In the genomic region with DNA sequence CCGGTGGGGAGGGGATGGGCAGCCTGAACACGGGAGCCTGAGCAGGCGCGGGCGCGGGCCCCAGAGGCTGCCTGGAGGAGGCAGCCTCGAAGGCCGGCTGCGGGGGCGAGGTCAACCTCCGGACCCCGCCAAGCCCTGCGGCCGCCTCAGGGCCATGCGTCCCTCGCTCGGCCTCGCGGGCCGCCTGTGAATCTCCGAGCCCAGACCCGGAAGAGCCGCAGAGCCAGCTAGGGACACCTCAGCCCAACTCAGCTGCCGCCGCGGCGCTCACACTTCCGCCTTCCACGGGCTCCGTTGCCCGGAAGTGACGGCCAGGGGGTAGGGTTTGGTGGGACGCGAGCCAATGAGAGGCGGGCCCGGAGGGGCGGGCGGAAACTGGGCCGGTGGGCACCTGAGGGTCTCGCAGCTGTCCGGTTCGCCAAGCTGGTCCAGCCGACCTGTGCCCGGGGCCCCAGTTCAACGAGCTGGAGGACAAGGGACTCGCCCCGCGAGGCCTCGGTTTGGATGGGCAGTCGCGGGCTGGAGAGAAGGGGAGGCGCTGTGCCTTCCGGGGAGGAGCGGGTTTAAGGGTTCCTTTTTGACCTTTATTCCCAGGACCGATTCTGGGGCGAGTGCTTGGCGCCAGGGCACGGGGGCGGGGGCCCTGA, we compare ENCODE assay signal across 8 cellular contexts. TPM values are rescaled to one million over a fixed set of nuclear protein-coding genes. Genes with fewer than 3 reads are reported as not detected.
DNase-seq lines count a peak whose midpoint lies in the region; ATAC-seq and TF ChIP-seq lines count a peak whose summit lies in the region.

A gene (minus strand): TSS at position 277 of the 647 bp plus-strand sequence. CDS start 386 bp downstream, outside the sequence.

- no peaks in the 10 kb centered on the region for H3K9me3 Mint-ChIP-seq in activated T-cell treated with anti-CD3 and anti-CD28 coated beads, Interleukin-2, amount 50 U/mL, for 72 hours

- TF ChIP-seq EP300 in Ishikawa (IDR thresholded peaks at IDR 0.05; ENCODE audit: borderline replicate concordance): no peak

- H3K4me3 Mint-ChIP-seq in activated T-cell treated with anti-CD3 and anti-CD28 coated beads, Interleukin-2, amount 50 U/mL, for 72 hours: peak within 1 kb of the TSS; percentile 97 to 98

- H3K27me3 Mint-ChIP-seq in activated T-cell treated with anti-CD3 and anti-CD28 coated beads, Interleukin-2, amount 50 U/mL, for 72 hours (ENCODE audit: low read depth): no peaks in the 10 kb centered on the region

- peak; percentile 97 for DNase-seq in DMS53 (lab: John Stamatoyannopoulos, UW)
- peak; percentile 90 for DNase-seq in RKO (ENCODE audit: low spot score)
- DNase-seq in activated T-cell treated with anti-CD3 and anti-CD28 coated beads, Interleukin-2, amount 50 U/mL, for 72 hours: peak; percentile 95 to 96
- DNase-seq in myocyte (ENCODE audit: low read depth): peak; percentile 86
- DNase-seq in stimulated activated CD8-positive, alpha-beta memory T cell treated with anti-CD3 and anti-CD28 coated beads, Interleukin-7, amount 100 ng/mL, for 4 hours (ENCODE audit: low read depth in 2 of 2): peak; percentile 83 to 85

- ATAC-seq in GM21529 (IDR thresholded peaks at IDR 0.05; ENCODE audit: unreplicated experiment) (peak; percentile 78), esophagus mucosa (peak; percentile 85)
- peak; percentile 96 to 97 for ATAC-seq in activated T-cell treated with anti-CD3 and anti-CD28 coated beads, Interleukin-2, amount 50 U/mL, for 72 hours (replicated peaks in 1 of 2)

- peak within 1 kb of the TSS; percentile 92 for H3K27ac Mint-ChIP-seq in activated T-cell treated with anti-CD3 and anti-CD28 coated beads, Interleukin-2, amount 50 U/mL, for 72 hours

- H3K36me3 Mint-ChIP-seq in activated T-cell treated with anti-CD3 and anti-CD28 coated beads, Interleukin-2, amount 50 U/mL, for 72 hours (ENCODE audit: insufficient read depth in 2 of 2): peaks cover 3 to 4% of the 10 kb centered on the region in 2 donors

- H3K4me1 Mint-ChIP-seq in activated T-cell treated with anti-CD3 and anti-CD28 coated beads, Interleukin-2, amount 50 U/mL, for 72 hours (ENCODE audit: low read depth): peaks cover 37% of the 10 kb centered on the region

- TF ChIP-seq RAD21 in Ishikawa (IDR thresholded peaks at IDR 0.05; ENCODE audit: low read depth): no peak

TF ChIP-seq in Ishikawa, 13 proteins besides CTCF, POLR2A, EP300 and RAD21:
- TF ChIP-seq ZBTB7A (IDR thresholded peaks at IDR 0.05; ENCODE audit: low read depth) (peak; percentile 99), EGR1 (IDR thresholded peaks at IDR 0.05) (peak; percentile 50; the same call in 1 of the 2 replicates), TEAD4 (IDR thresholded peaks at IDR 0.05) (peak; percentile 8; the same call in 1 of the 2 replicates), FOXM1 (IDR thresholded peaks at IDR 0.05; ENCODE audit: borderline replicate concordance, low read depth) (no peak), TAF1 (IDR thresholded peaks at IDR 0.05; ENCODE audit: low read depth) (peak; percentile 86), NFIC (IDR thresholded peaks at IDR 0.05) (peak; percentile 75), CEBPB (IDR thresholded peaks at IDR 0.05) (no peak), CREB1 (IDR thresholded peaks at IDR 0.05; ENCODE audit: low read depth) (peak; percentile 79), TCF12 (IDR thresholded peaks at IDR 0.05; ENCODE audit: low read depth) (no peak; the same call in 1 of the 2 replicates), YY1 (IDR thresholded peaks at IDR 0.05; ENCODE audit: low read depth) (0 out of 2 replicates have a peak, but pooled peaks have one; percentile 47)
- TF ChIP-seq, protein P1, sequence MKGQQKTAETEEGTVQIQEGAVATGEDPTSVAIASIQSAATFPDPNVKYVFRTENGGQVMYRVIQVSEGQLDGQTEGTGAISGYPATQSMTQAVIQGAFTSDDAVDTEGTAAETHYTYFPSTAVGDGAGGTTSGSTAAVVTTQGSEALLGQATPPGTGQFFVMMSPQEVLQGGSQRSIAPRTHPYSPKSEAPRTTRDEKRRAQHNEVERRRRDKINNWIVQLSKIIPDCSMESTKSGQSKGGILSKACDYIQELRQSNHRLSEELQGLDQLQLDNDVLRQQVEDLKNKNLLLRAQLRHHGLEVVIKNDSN (IDR thresholded peaks at IDR 0.05): 0 out of 2 replicates have a peak, but pooled peaks have one; percentile 11
- TF ChIP-seq, protein P2, sequence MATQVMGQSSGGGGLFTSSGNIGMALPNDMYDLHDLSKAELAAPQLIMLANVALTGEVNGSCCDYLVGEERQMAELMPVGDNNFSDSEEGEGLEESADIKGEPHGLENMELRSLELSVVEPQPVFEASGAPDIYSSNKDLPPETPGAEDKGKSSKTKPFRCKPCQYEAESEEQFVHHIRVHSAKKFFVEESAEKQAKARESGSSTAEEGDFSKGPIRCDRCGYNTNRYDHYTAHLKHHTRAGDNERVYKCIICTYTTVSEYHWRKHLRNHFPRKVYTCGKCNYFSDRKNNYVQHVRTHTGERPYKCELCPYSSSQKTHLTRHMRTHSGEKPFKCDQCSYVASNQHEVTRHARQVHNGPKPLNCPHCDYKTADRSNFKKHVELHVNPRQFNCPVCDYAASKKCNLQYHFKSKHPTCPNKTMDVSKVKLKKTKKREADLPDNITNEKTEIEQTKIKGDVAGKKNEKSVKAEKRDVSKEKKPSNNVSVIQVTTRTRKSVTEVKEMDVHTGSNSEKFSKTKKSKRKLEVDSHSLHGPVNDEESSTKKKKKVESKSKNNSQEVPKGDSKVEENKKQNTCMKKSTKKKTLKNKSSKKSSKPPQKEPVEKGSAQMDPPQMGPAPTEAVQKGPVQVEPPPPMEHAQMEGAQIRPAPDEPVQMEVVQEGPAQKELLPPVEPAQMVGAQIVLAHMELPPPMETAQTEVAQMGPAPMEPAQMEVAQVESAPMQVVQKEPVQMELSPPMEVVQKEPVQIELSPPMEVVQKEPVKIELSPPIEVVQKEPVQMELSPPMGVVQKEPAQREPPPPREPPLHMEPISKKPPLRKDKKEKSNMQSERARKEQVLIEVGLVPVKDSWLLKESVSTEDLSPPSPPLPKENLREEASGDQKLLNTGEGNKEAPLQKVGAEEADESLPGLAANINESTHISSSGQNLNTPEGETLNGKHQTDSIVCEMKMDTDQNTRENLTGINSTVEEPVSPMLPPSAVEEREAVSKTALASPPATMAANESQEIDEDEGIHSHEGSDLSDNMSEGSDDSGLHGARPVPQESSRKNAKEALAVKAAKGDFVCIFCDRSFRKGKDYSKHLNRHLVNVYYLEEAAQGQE (IDR thresholded peaks at IDR 0.05; ENCODE audit: low read depth): no peak
- TF ChIP-seq, protein P3, sequence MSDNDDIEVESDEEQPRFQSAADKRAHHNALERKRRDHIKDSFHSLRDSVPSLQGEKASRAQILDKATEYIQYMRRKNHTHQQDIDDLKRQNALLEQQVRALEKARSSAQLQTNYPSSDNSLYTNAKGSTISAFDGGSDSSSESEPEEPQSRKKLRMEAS (IDR thresholded peaks at IDR 0.05): peak; percentile 41; the same call in 1 of the 2 replicates

RNA-seq across cellular contexts. Expression of the gene that starts here (rescaled TPM):
- total RNA-seq in activated T-cell treated with anti-CD3 and anti-CD28 coated beads, Interleukin-2, amount 50 U/mL, for 72 hours: 10 to 100 TPM; 49.8 to 63.6 TPM
- total RNA-seq in esophagus mucosa (24.6 TPM), myocyte (70.7 and 72.1 TPM in 2 replicates)
- 80.0 TPM for polyA plus RNA-seq in myocyte (2012)

Comparison
In these comparisons a context has a peak if more than half of its experiments do, and no peak if none do; other contexts are left out.
1. Peak in every context shown above with its lines: DNase-seq and ATAC-seq.